In the genomic region with DNA sequence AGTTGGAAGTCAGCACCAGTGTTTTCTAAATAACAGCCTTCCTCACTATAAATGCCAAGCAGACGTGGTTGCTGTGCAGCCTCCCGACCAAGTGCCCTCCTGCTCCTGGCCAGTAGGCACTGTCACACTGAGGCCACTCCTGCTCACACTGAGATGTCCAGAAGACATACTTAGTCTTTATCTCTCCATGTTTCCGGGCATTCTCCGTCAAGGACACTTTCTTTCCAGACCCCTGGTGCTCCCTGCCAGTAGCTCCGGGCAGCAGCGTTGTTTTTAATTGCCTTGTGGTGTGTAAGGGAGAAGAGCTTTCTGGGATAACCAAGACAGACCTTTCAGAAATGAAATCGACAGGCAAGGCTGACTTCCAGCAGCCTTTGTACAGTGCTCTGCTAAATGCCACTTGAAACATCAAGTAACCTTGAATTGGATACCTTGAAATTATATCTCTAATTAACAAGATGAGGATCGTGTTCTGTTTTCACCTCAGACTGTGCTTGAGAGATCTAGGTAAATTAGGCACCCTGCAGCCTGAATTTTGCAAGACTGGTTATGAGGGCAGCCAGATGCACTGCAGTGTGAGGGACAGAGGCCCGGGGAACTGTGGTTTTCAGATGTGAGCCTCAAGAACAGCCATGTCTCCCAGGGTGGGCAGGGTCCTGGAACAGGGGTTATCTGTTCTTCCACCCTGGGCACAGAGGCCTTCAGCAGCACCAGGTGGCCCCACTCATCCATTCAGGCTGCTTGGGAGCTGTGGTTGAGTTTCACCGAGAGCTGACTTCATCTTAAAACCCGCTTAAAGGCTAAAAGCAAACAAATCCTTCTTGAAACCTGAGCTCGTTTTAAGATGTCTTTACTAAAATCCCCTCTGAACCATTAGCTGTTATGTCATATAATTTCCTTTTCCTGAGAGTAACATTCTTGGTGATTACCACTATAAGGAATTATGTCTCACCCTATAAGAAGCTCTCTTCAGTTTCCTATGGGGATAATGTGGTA, we compare ENCODE assay signal across 8 cellular contexts. TPM values are rescaled to one million over a fixed set of nuclear protein-coding genes. Genes with fewer than 3 reads are reported as not detected.
DNase-seq lines count a peak whose midpoint lies in the region; ATAC-seq and TF ChIP-seq lines count a peak whose summit lies in the region.

No MANE protein-coding gene starts in this region.

- no peak overlapping the region for H2AFZ ChIP-seq in mesenchymal stem cell (ENCODE audit: low read depth, low read length)

- H2AK5ac ChIP-seq in mesenchymal stem cell (ENCODE audit: low read length, severe bottlenecking) = peak overlapping the region; percentile 57

- H3K4ac ChIP-seq in mesenchymal stem cell (ENCODE audit: low read depth in 1 of 2, low read length in 2 of 2) = peak overlapping the region in 1 of 2 experiments; percentile 84

- intact Hi-C loops in A673 (cut with micrococcal nuclease; ENCODE audit: unreplicated experiment) = no loop called here
- intact Hi-C loops in MCF 10A (cut with micrococcal nuclease) = loop anchor here (5.0 kb wide), 3 partner anchors 104 to 621 kb away; a partner anchor contains a TSS

- H3K9me3 ChIP-seq in A673 (ENCODE audit: low read depth, low read length, poor library complexity, severe bottlenecking) (no peaks in the 10 kb centered on the region), mesenchymal stem cell (ENCODE audit: control insufficient read depth, low read length) (no peaks in the 10 kb centered on the region)

- 46% methylated on average over 11 of the region's 12 CpGs for WGBS in mesenchymal stem cell

- TF ChIP-seq CTCF in A673 (conservative IDR thresholded peaks at IDR 0.05; ENCODE audit: low read depth, low read length) = no peak
- TF ChIP-seq CTCF in MCF 10A (IDR thresholded peaks at IDR 0.05; ENCODE audit: unreplicated experiment) = no peak

- no peak overlapping the region for H3K27ac ChIP-seq in A673 (ENCODE audit: low read depth, low read length, poor library complexity, severe bottlenecking)
- peak overlapping the region; percentile 77 for H3K27ac ChIP-seq in mesenchymal stem cell (ENCODE audit: low read length, poor library complexity, severe bottlenecking)

- no peaks in the 10 kb centered on the region for H3K9me3 Mint-ChIP-seq in MCF 10A (ENCODE audit: unreplicated experiment)

- H3K36me3 ChIP-seq in A673 (ENCODE audit: insufficient read depth, low read length, poor library complexity, severe bottlenecking) = no peaks in the 10 kb centered on the region
- H3K36me3 ChIP-seq in mesenchymal stem cell (ENCODE audit: control insufficient read depth in 1 of 2, insufficient read depth in 2 of 2, low read depth in 1 of 2, low read length in 2 of 2) = peaks cover 5 to 10% of the 10 kb centered on the region in 2 experiments

- H3K9ac ChIP-seq in mesenchymal stem cell (ENCODE audit: low read length) = no peak overlapping the region

- BruUV-seq in A673 (replicated peaks; lab: Mats Ljungman, UMichigan) (no TSS peak), MCF 10A (replicated peaks; lab: Mats Ljungman, UMichigan) (no TSS peak)

- peak overlapping the region; percentile 14 to 76 for H3K18ac ChIP-seq in mesenchymal stem cell (ENCODE audit: low read depth in 1 of 2, low read length in 2 of 2)

- peaks cover 4% of the 10 kb centered on the region for H3K36me3 Mint-ChIP-seq in MCF 10A (ENCODE audit: insufficient read depth, unreplicated experiment)

- no peak overlapping the region for H2BK15ac ChIP-seq in mesenchymal stem cell (ENCODE audit: low read depth, poor library complexity, severe bottlenecking)

- CTCF ChIA-PET in A673 (lab: Charles Lee) (interaction anchor here (1.0 to 3.9 kb wide), 2 partner anchors 54 to 123 kb away, joined by 3 to 29 read pairs; no protein-coding TSS in a partner anchor), MCF 10A (lab: Yijun Ruan, JAX) (interaction anchor here (0.6 to 21.8 kb wide), 27 partner anchors 9 to 458 kb away, joined by 3 to 721 read pairs (median 7); a partner anchor contains a TSS)

- POLR2A ChIA-PET in A673 (lab: Charles Lee; ENCODE audit: low non-redundant PET) (no interaction called here), MCF 10A (lab: Yijun Ruan, JAX) (interaction anchor here (0.6 to 6.0 kb wide), 11 partner anchors 10 to 465 kb away, joined by 3 to 71 read pairs (median 5); a partner anchor contains a TSS)

- peak overlapping the region; percentile 6 to 86 for H2BK12ac ChIP-seq in mesenchymal stem cell (ENCODE audit: low read length in 2 of 2)

- H3K23ac ChIP-seq in mesenchymal stem cell (ENCODE audit: low read length in 2 of 2) = no peak overlapping the region

- no peak overlapping the region for H3K4me3 Mint-ChIP-seq in MCF 10A (ENCODE audit: unreplicated experiment)

- H2BK120ac ChIP-seq in mesenchymal stem cell (ENCODE audit: low read depth, low read length) = no peak overlapping the region

- peaks cover 30% of the 10 kb centered on the region for H3K4me1 Mint-ChIP-seq in MCF 10A (ENCODE audit: insufficient read depth, unreplicated experiment)

- no peak overlapping the region for H2BK5ac ChIP-seq in mesenchymal stem cell (ENCODE audit: low read depth, low read length, poor library complexity, severe bottlenecking)

- peak overlapping the region in 1 of 2 experiments; percentile 86 for H3K14ac ChIP-seq in mesenchymal stem cell (ENCODE audit: low read length in 2 of 2)

- H3K27ac Mint-ChIP-seq in MCF 10A (ENCODE audit: low read depth, unreplicated experiment) = peak overlapping the region; percentile 92

- peaks cover 26% of the 10 kb centered on the region for H3K4me1 ChIP-seq in A673 (ENCODE audit: insufficient read depth, low read length, poor library complexity, severe bottlenecking)
- H3K4me1 ChIP-seq in mesenchymal stem cell (ENCODE audit: control insufficient read depth, insufficient read depth, low read depth, low read length) = peaks cover 13% of the 10 kb centered on the region

- H3K4me3 ChIP-seq in A673 (ENCODE audit: low read depth, low read length, poor library complexity, severe bottlenecking) (no peak overlapping the region), mesenchymal stem cell (ENCODE audit: insufficient read depth in 1 of 2, low read depth in 1 of 2, low read length in 2 of 2) (no peak overlapping the region)

- ATAC-seq in GM18873 (IDR thresholded peaks at IDR 0.05; ENCODE audit: low FRiP score, unreplicated experiment) = no peak
- ATAC-seq in esophagus mucosa = no peak
- no peak for ATAC-seq in HG03097 (IDR thresholded peaks at IDR 0.05; ENCODE audit: low FRiP score, unreplicated experiment)

- peaks cover 27% of the 10 kb centered on the region for H3K79me1 ChIP-seq in mesenchymal stem cell (replicated peaks; ENCODE audit: low read length, poor library complexity, severe bottlenecking)

- peak overlapping the region; percentile 67 for H4K8ac ChIP-seq in mesenchymal stem cell (ENCODE audit: low read length)

- H3K4me2 ChIP-seq in mesenchymal stem cell (ENCODE audit: low read length, poor library complexity, severe bottlenecking) = peak overlapping the region; percentile 18

- peak overlapping the region; percentile 85 for H4K91ac ChIP-seq in mesenchymal stem cell (ENCODE audit: low read length)

- DNase-seq in A673 (ENCODE audit: low spot score) (peak; percentile 78), NCI-H1105 (lab: John Stamatoyannopoulos, UW) (peak; percentile 81), MCF 10A (ENCODE audit: unreplicated experiment) (no peak), mesenchymal stem cell (peak; percentile 72), HPDE6-E6E7 (ENCODE audit: extremely low spot score) (no peak)

- H3K27me3 ChIP-seq in A673 (replicated peaks; ENCODE audit: insufficient read depth, low read depth, low read length, poor library complexity) (peaks cover 19% of the 10 kb centered on the region), mesenchymal stem cell (ENCODE audit: control insufficient read depth in 1 of 2, insufficient read depth in 1 of 2, low read length in 2 of 2) (no peaks in the 10 kb centered on the region)

- no peaks in the 10 kb centered on the region for H3K27me3 Mint-ChIP-seq in MCF 10A (ENCODE audit: insufficient read depth, unreplicated experiment)

RNA-seq across cellular contexts. Expression of a gene that starts 43.4 kb away (rescaled TPM):
- total RNA-seq in A673 (2021) = 0.11 and 0.35 TPM in 2 replicates
- 1.2 and 5.9 TPM in 2 replicates for total RNA-seq in MCF 10A (2022)
- polyA plus RNA-seq in mesenchymal stem cell (2013, experiment 1 of 2) = 7.2 TPM
- polyA plus RNA-seq in mesenchymal stem cell (2013, experiment 2 of 2) = 7.2 TPM
- total RNA-seq in esophagus mucosa = 1.00 TPM

Comparison
In these comparisons a context has a peak if more than half of its experiments do, and no peak if none do; other contexts are left out.
1. DNase-seq: peak in A673 (single experiment), NCI-H1105 (single experiment) and mesenchymal stem cell (single experiment); none in MCF 10A (single experiment) and HPDE6-E6E7 (single experiment).